Comparison of ENCODE assay signal across 24 cellular contexts in the genomic region with DNA sequence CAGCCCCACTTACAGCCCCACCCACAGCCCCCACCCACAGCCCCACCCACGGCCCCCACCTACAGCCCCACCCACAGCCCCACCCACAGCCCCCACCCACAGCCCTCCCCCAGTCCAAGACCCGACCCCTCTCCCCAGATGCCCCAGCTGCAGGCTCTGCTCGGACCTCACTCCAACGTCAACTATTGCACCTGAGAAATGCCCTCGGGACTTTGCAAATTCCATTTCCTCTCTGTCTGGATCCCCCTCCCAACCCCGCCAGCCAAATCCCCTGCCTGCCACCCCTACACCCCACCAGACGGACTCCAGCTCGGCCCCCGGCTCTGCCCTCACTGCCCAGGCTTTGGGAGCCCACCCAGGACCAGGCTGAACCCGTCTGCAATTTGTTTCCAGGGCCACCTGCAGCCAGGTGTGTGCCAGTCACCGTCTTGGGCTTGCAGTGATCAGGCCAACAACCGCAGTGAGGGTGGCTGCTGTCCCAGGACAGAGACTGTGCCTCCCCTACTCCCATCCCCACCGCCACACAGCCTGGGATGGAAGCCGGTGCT.
"Had no signal": no experiment of that assay in that cellular context is flagged by ENCODE, and none has a peak within 500 bp of the region (broad histone marks: within the 10 kb centered on the region; RNA-seq: fewer than 3 reads in every experiment).

No MANE protein-coding gene starts in this region.

- ATAC-seq: K562, SK-N-SH treated with all-trans-retinoic acid at 6 μM for 48 hours had no signal

- H3K27ac ChIP-seq: HL-60, KMS-11, SJCRH30 had no signal

- H3K4me1 Mint-ChIP-seq: IgD-negative memory B cell had no signal

- H3K4me3 ChIP-seq: K562, SJCRH30 had no signal

- H3K36me3 ChIP-seq: SJCRH30 had no signal

- H3K9me3 ChIP-seq: SJCRH30 had no signal

- DNase-seq: Kasumi-1, MV-4-11, NCI-H1048, NCI-H1105, NCI-H1417, NCI-H146, NCI-H1694 treated with DMSO at 0.1 percent for 48 hours, NCI-H1930, NCI-H2081, NCI-H2107, NCI-H226, NCI-H446, NCI-H510A, NCI-H524 treated with DMSO at 0.1 percent for 48 hours, NCI-H69, NCI-H774, RPMI8226, SHP77 treated with DMSO at 0.1 percent for 48 hours, SJCRH30 had no signal

- H3K4me1 ChIP-seq: SJCRH30 had no signal

- H3K4me3 Mint-ChIP-seq: IgD-negative memory B cell had no signal

- H3K9ac ChIP-seq: KMS-11 had no signal

- H3K9me3 Mint-ChIP-seq: IgD-negative memory B cell had no signal

- H3K36me3 Mint-ChIP-seq: IgD-negative memory B cell had no signal

- H3K4me2 ChIP-seq: KMS-11 had no signal
